In the genomic region with DNA sequence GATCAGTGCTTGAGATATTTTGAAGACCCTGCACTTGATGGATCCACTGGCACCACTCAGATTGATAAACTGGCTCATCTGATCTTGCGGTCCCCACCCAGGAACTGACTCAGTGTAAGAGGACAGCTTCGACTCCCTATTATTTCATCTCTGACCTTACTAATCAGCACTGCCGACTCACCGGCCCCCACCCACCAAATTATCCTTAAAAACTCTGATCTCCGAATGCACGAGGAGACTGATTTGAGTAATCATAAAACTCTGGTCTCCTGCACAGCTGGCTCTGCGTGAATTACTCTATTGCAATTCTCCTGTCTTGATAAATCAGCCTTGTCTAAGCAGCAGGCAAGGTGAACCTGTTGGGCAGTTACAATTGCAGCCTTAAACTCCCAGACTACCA, we compare ENCODE assay signal across 19 cellular contexts.
DNase-seq lines count a peak whose midpoint lies in the region; ATAC-seq and TF ChIP-seq lines count a peak whose summit lies in the region.
"Had no signal": no experiment of that assay in that cellular context is flagged by ENCODE, and none has a peak within 500 bp of the region (broad histone marks: within the 10 kb centered on the region; RNA-seq: fewer than 3 reads in every experiment).

No MANE protein-coding gene starts in this region.

- H3K27ac ChIP-seq in epithelial cell of prostate = peak overlapping the region; percentile 51

- TF ChIP-seq CTCF in omental fat pad (IDR thresholded peaks at IDR 0.05) = no peak

- ATAC-seq in omental fat pad (ENCODE audit: low FRiP score) (peak; percentile 25), GM19452 (IDR thresholded peaks at IDR 0.05; ENCODE audit: unreplicated experiment) (no peak)
- ATAC-seq: naive thymus-derived CD4-positive, alpha-beta T cell; Panc1 had no signal

- peak; percentile 84 for DNase-seq in A172 (ENCODE audit: low spot score)
- DNase-seq in NCI-H226 = peak; percentile 28
- no peak for DNase-seq in epithelial cell of prostate (ENCODE audit: low read depth, low spot score)
- DNase-seq in omental fat pad (ENCODE audit: low spot score) = no peak
- no peak for DNase-seq in foreskin melanocyte
- DNase-seq in NCI-H526 treated with DMSO at 0.1 percent for 48 hours (lab: John Stamatoyannopoulos, UW) = no peak
- no peak for DNase-seq in hepatic stellate cell (ENCODE audit: low spot score)
- DNase-seq: ACHN; activated CD4-positive, alpha-beta T cell treated with anti-CD3 and anti-CD28 coated beads for 4 hours; activated effector memory CD4-positive, alpha-beta T cell treated with anti-CD3 and anti-CD28 coated beads, Interleukin-2, amount 50 U/mL, for 16 hours; CD4-positive, alpha-beta memory T cell; DMS53; naive thymus-derived CD4-positive, alpha-beta T cell; NCI-H1436 treated with DMSO at 0.1 percent for 48 hours; posterior cingulate gyrus; small intestine; stimulated activated CD4-positive, alpha-beta T cell treated with anti-CD3 and anti-CD28 coated beads, Interleukin-4, amount 100 ng/mL, for 24 hours had no signal

Comparison
In these comparisons a context has a peak if more than half of its experiments do, and no peak if none do; other contexts are left out.
1. DNase-seq: peak in A172 (single experiment) and NCI-H226 (single experiment); none in epithelial cell of prostate (single experiment), omental fat pad (single experiment), foreskin melanocyte (single experiment), NCI-H526 treated with DMSO at 0.1 percent for 48 hours (single experiment) and hepatic stellate cell (single experiment).